Comparison of ENCODE assay signal across 17 cellular contexts in genomic region chr4:88255111-88255510, GRCh38.
DNase-seq lines count a peak whose midpoint lies in the region.
"Had no signal": no experiment of that assay in that cellular context is flagged by ENCODE, and none has a peak within 500 bp of the region (broad histone marks: within the 10 kb centered on the region; RNA-seq: fewer than 3 reads in every experiment).

No MANE protein-coding gene starts in this region.

- peak; percentile 8 for DNase-seq in NCI-H82 (lab: John Stamatoyannopoulos, UW)
- no peak for DNase-seq in NCI-H82 treated with DMSO at 0.1 percent for 48 hours (lab: John Stamatoyannopoulos, UW; ENCODE audit: unreplicated experiment)
- DNase-seq in cerebellar cortex (ENCODE audit: low spot score): peak; percentile 85
- DNase-seq in AG08396 (ENCODE audit: low spot score): no peak
- DNase-seq in activated effector memory CD4-positive, alpha-beta T cell treated with Interleukin-2 at 50 U/mL for 16 hours: no peak
- DNase-seq: BE2C; CD4-positive, alpha-beta memory T cell; CD4-positive, CD25-positive, alpha-beta regulatory T cell; CD8-positive, alpha-beta memory T cell; COR-L47; DMS 273 treated with DMSO at 0.1 percent for 48 hours; DMS153; DMS53; DMS79; DND-41; EL; GF-D8 had no signal

Comparison
In these comparisons a context has a peak if more than half of its experiments do, and no peak if none do; other contexts are left out.
1. DNase-seq: peak in NCI-H82 (single experiment) and cerebellar cortex (single experiment); none in NCI-H82 treated with DMSO at 0.1 percent for 48 hours (single experiment), AG08396 (single experiment) and activated effector memory CD4-positive, alpha-beta T cell treated with Interleukin-2 at 50 U/mL for 16 hours (single experiment).